ENCODE assay signal across 8 cellular contexts in genomic region chr7:66655113-66655806, GRCh38. TPM values are rescaled to one million over a fixed set of nuclear protein-coding genes. Genes with fewer than 3 reads are reported as not detected.
A peak's percentile ranks its signal among the peaks of the same experiment; 100 is the strongest.
DNase-seq lines count a peak whose midpoint lies in the region; ATAC-seq and TF ChIP-seq lines count a peak whose summit lies in the region.
"Not testable (repeated sequence)": the region's sequence is repeated elsewhere in the genome, so short reads cannot be mapped to it uniquely, and the experiment has no call there.

No MANE protein-coding gene starts in this region.

- peak overlapping the region; percentile 87 to 94; a peak in 3 of 4 replicates for H4K8ac ChIP-seq in IMR-90 (ENCODE audit: low read depth in 2 of 2, low read length in 2 of 2)

- peak overlapping the region; percentile 71 for H3K56ac ChIP-seq in IMR-90 (ENCODE audit: extremely low read depth, insufficient read depth, low read length)

- peak overlapping the region; percentile 97 for H3K27ac ChIP-seq in CD4-positive, CD25-positive, alpha-beta regulatory T cell (ENCODE audit: insufficient read depth, low read length, poor library complexity, severe bottlenecking)
- H3K27ac ChIP-seq in IMR-90 (ENCODE audit: insufficient read depth, low read length) = peak overlapping the region; percentile 72
- H3K27ac ChIP-seq in SK-N-SH (ENCODE audit: low read depth in 2 of 2, low read length in 1 of 2) = peak overlapping the region; percentile 93 to 98
- peak overlapping the region; percentile 98 to 99 for H3K27ac ChIP-seq in ascending aorta

- not testable (repeated sequence) for H3K9me3 ChIP-seq in CD4-positive, CD25-positive, alpha-beta regulatory T cell (ENCODE audit: control insufficient read depth in 2 of 2, low read length in 2 of 2); IMR-90 (ENCODE audit: control insufficient read depth, insufficient read depth, low read length); SK-N-SH; ascending aorta

- not testable (repeated sequence) for H3K9me3 Mint-ChIP-seq in CD4-positive, CD25-positive, alpha-beta regulatory T cell; mesothelial cell of epicardium; stimulated activated naive CD8-positive, alpha-beta T cell treated with anti-CD3 and anti-CD28 coated beads, Interleukin-15, Interleukin-2, amounts not matched to agents 100 ng/mL and 50 ng/mL, for 24 hours

- H3K4ac ChIP-seq in IMR-90 (ENCODE audit: low read depth, low read length) = peak overlapping the region; percentile 81

- peak overlapping the region; percentile 96 for H2BK5ac ChIP-seq in IMR-90 (ENCODE audit: low read depth, low read length, poor library complexity, severe bottlenecking)

- not testable (repeated sequence) for H2BK20ac ChIP-seq in IMR-90 (ENCODE audit: low read depth, low read length)

- peak overlapping the region; percentile 98 for H2AFZ ChIP-seq in IMR-90 (replicated peaks; ENCODE audit: low read length, poor library complexity)
- peak overlapping the region; percentile 85 for H2AFZ ChIP-seq in SK-N-SH (ENCODE audit: low read depth)

- peaks cover 75% of the 10 kb centered on the region for H3K79me2 ChIP-seq in SK-N-SH (ENCODE audit: insufficient read depth)

- not testable (repeated sequence) for H3K18ac ChIP-seq in IMR-90 (ENCODE audit: low read depth, low read length)

- H3K4me2 ChIP-seq in IMR-90 (ENCODE audit: low read depth, low read length) (peak overlapping the region; percentile 79), SK-N-SH (peak overlapping the region; percentile 100)

- not testable (repeated sequence) for H3K36me3 Mint-ChIP-seq in CD4-positive, CD25-positive, alpha-beta regulatory T cell; mesothelial cell of epicardium; stimulated activated naive CD8-positive, alpha-beta T cell treated with anti-CD3 and anti-CD28 coated beads, Interleukin-15, Interleukin-2, amounts not matched to agents 100 ng/mL and 50 ng/mL, for 24 hours (ENCODE audit: low read depth)

- intact Hi-C loops in IMR-90 (cut with micrococcal nuclease) = not testable (repeated sequence)
- intact Hi-C loops in ascending aorta (cut with DNase I) = loop anchor here (2.0 to 10.0 kb wide), 4 partner anchors 62 to 650 kb away; no protein-coding TSS in a partner anchor

- H3K4me3 ChIP-seq in CD4-positive, CD25-positive, alpha-beta regulatory T cell (ENCODE audit: low read depth, low read length) = peak overlapping the region; percentile 48
- H3K4me3 ChIP-seq in IMR-90 (ENCODE audit: insufficient read depth, low read depth, low read length) (peak overlapping the region; percentile 60), SK-N-SH (ENCODE audit: low read depth in 2 of 2, low read length in 1 of 2) (peak overlapping the region; percentile 67 to 99), ascending aorta (peak overlapping the region; percentile 87 to 97)

- H2AK9ac ChIP-seq in IMR-90 (replicated peaks; ENCODE audit: low read depth, low read length, poor library complexity) = peak overlapping the region; percentile 97

- not testable (repeated sequence) for TF ChIP-seq EP300 in SK-N-SH (IDR thresholded peaks at IDR 0.05; ENCODE audit: borderline replicate concordance in 1 of 2, low read depth in 1 of 2, low read length in 1 of 2)

- in situ Hi-C loops in IMR-90 (cut with MboI; ENCODE audit: low sequenced_read_pairs) = not testable (repeated sequence)

- POLR2A ChIA-PET in IMR-90 (lab: Charles Lee; ENCODE audit: unreplicated experiment) = interaction anchor here (0.6 kb wide), 1 partner anchor 50 kb away, joined by 11 read pairs; no protein-coding TSS in a partner anchor
- POLR2A ChIA-PET in SK-N-SH (lab: Yijun Ruan, JAX) = interaction anchor here (0.7 to 3.2 kb wide), 10 partner anchors 11 to 266 kb away, joined by 3 to 20 read pairs (median 4); partner anchors contain the start of genes KCTD7, RABGEF1 and TMEM248

- WGBS in IMR-90 (ENCODE audit: extremely low coverage in 2 of 2, insufficient read length in 1 of 2), 2 experiments = 2% methylated on average over 6 of the region's 28 CpGs; no CpG with 5 or more reads in 1 of the 2 experiments
- WGBS in SK-N-SH (ENCODE audit: low lambda C conversion rate) = 13% methylated on average over 26 of the region's 28 CpGs

- not testable (repeated sequence) for ATAC-seq in CD4-positive, CD25-positive, alpha-beta regulatory T cell (ENCODE audit: low read depth in 2 of 2)
- peak; percentile 15 for ATAC-seq in GM21529 (IDR thresholded peaks at IDR 0.05; ENCODE audit: unreplicated experiment)
- peak; percentile 40 for ATAC-seq in IMR-90 (ENCODE audit: low read depth)

- peaks cover 11 to 32% (median 21%) of the 10 kb centered on the region in 4 donors for H3K4me1 Mint-ChIP-seq in CD4-positive, CD25-positive, alpha-beta regulatory T cell
- H3K4me1 Mint-ChIP-seq in mesothelial cell of epicardium = not testable (repeated sequence)
- H3K4me1 Mint-ChIP-seq in stimulated activated naive CD8-positive, alpha-beta T cell treated with anti-CD3 and anti-CD28 coated beads, Interleukin-15, Interleukin-2, amounts not matched to agents 100 ng/mL and 50 ng/mL, for 24 hours (ENCODE audit: low read depth) = peaks cover 36% of the 10 kb centered on the region

- H3K79me1 ChIP-seq in IMR-90 (ENCODE audit: low read depth in 1 of 2, low read length in 2 of 2) = peaks cover 16 to 38% of the 10 kb centered on the region in 2 experiments

- H3K9ac ChIP-seq in IMR-90 (ENCODE audit: low read depth, low read length) = peak overlapping the region; percentile 59
- peak overlapping the region; percentile 90 for H3K9ac ChIP-seq in SK-N-SH

- TF ChIP-seq POLR2A in IMR-90 (IDR thresholded peaks at IDR 0.05; ENCODE audit: low read depth, low read length) = not testable (repeated sequence)

- TF ChIP-seq RAD21 in IMR-90 (IDR thresholded peaks at IDR 0.05; ENCODE audit: low read length) = not testable (repeated sequence)
- TF ChIP-seq RAD21 in SK-N-SH (IDR thresholded peaks at IDR 0.05; ENCODE audit: low read length) = 0 out of 2 replicates have a peak, but pooled peaks have one; percentile 15

- peak overlapping the region; percentile 55; the same call in 1 of the 2 replicates for H2BK120ac ChIP-seq in IMR-90 (ENCODE audit: low read depth, low read length)

- H4K91ac ChIP-seq in IMR-90 (ENCODE audit: insufficient read depth, low read depth, low read length) = peak overlapping the region; percentile 39; the same call in 1 of the 2 replicates

- not testable (repeated sequence) for DNase-seq in CD4-positive, CD25-positive, alpha-beta regulatory T cell; mesothelial cell of epicardium (ENCODE audit: low spot score in 2 of 2, unreplicated experiment in 2 of 2)
- DNase-seq in IMR-90 = peak; percentile 45
- peak; percentile 66 for DNase-seq in SK-N-SH
- peak in 1 of 2 donors; percentile 25 for DNase-seq in ascending aorta (ENCODE audit: low spot score in 2 of 2)
- DNase-seq in fibroblast of the conjunctiva (ENCODE audit: low read depth) = peak; percentile 20

- H3K4me3 Mint-ChIP-seq in CD4-positive, CD25-positive, alpha-beta regulatory T cell = peak overlapping the region; percentile 95 to 100 (median 98)
- H3K4me3 Mint-ChIP-seq in mesothelial cell of epicardium = peak overlapping the region; percentile 90
- H3K4me3 Mint-ChIP-seq in stimulated activated naive CD8-positive, alpha-beta T cell treated with anti-CD3 and anti-CD28 coated beads, Interleukin-15, Interleukin-2, amounts not matched to agents 100 ng/mL and 50 ng/mL, for 24 hours = peak overlapping the region; percentile 94

- not testable (repeated sequence) for H2BK15ac ChIP-seq in IMR-90 (ENCODE audit: low read depth, low read length)

- not testable (repeated sequence) for H4K20me1 ChIP-seq in IMR-90 (ENCODE audit: insufficient read depth, low read length); SK-N-SH (ENCODE audit: insufficient read depth)

- H3K27me3 ChIP-seq in CD4-positive, CD25-positive, alpha-beta regulatory T cell (ENCODE audit: control insufficient read depth, insufficient read depth, low read length); IMR-90 (ENCODE audit: control insufficient read depth, insufficient read depth, low read length); SK-N-SH (ENCODE audit: insufficient read depth); ascending aorta: not testable (repeated sequence)

- peaks cover 16% of the 10 kb centered on the region for H3K4me1 ChIP-seq in CD4-positive, CD25-positive, alpha-beta regulatory T cell (ENCODE audit: control insufficient read depth, insufficient read depth, low read length, poor library complexity, severe bottlenecking)
- not testable (repeated sequence) for H3K4me1 ChIP-seq in IMR-90 (ENCODE audit: control insufficient read depth, insufficient read depth, low read length)
- H3K4me1 ChIP-seq in SK-N-SH (ENCODE audit: control insufficient read depth in 1 of 2, insufficient read depth in 2 of 2, low read depth in 1 of 2, low read length in 1 of 2) (peaks cover 0 to 10% of the 10 kb centered on the region in 2 experiments; a peak in 2 of 4 replicates), ascending aorta (peaks cover 0 to 13% of the 10 kb centered on the region in 2 donors)

- H3F3A ChIP-seq in SK-N-SH (replicated peaks; ENCODE audit: insufficient read depth) = peaks cover 43% of the 10 kb centered on the region

- H3K23ac ChIP-seq in IMR-90 (ENCODE audit: low read depth, low read length) = peak overlapping the region; percentile 53; the same call in 1 of the 2 replicates

- CTCF ChIA-PET in IMR-90 (lab: Yijun Ruan, JAX) (interaction anchor here (1.0 kb wide), 1 partner anchor 98 kb away, joined by 4 read pairs; no protein-coding TSS in a partner anchor), SK-N-SH (lab: Yijun Ruan, JAX) (interaction anchor here (0.5 to 2.4 kb wide), 9 partner anchors 12 to 514 kb away, joined by 3 to 11 read pairs (median 4); no protein-coding TSS in a partner anchor)

- not testable (repeated sequence) for H3K9me1 ChIP-seq in IMR-90 (ENCODE audit: insufficient read depth, low read length)

- H3K27ac Mint-ChIP-seq in CD4-positive, CD25-positive, alpha-beta regulatory T cell = peak overlapping the region; percentile 43 to 99 (median 98)
- peak overlapping the region; percentile 99 for H3K27ac Mint-ChIP-seq in mesothelial cell of epicardium
- peak overlapping the region; percentile 97 for H3K27ac Mint-ChIP-seq in stimulated activated naive CD8-positive, alpha-beta T cell treated with anti-CD3 and anti-CD28 coated beads, Interleukin-15, Interleukin-2, amounts not matched to agents 100 ng/mL and 50 ng/mL, for 24 hours

- peak overlapping the region; percentile 54; the same call in 1 of the 2 replicates for H2AK5ac ChIP-seq in IMR-90 (ENCODE audit: low read depth, low read length)

- H3K36me3 ChIP-seq in CD4-positive, CD25-positive, alpha-beta regulatory T cell (ENCODE audit: control insufficient read depth, insufficient read depth, low read length); IMR-90 (ENCODE audit: control insufficient read depth, insufficient read depth, low read length); SK-N-SH (replicated peaks in 1 of 2; ENCODE audit: control insufficient read depth in 1 of 2, insufficient read depth in 2 of 2, low read length in 1 of 2); ascending aorta: not testable (repeated sequence)

- not testable (repeated sequence) for BruUV-seq in IMR-90 (replicated peaks; lab: Mats Ljungman, UMichigan)

- peak overlapping the region; percentile 91 for H3K14ac ChIP-seq in IMR-90 (replicated peaks; ENCODE audit: low read depth, low read length)

- H3K9me2 ChIP-seq in SK-N-SH = not testable (repeated sequence)

- dilution Hi-C loops in IMR-90 (cut with HindIII; ENCODE audit: low sequenced_read_pairs, unreplicated experiment) = not testable (repeated sequence)

- H3K27me3 Mint-ChIP-seq in CD4-positive, CD25-positive, alpha-beta regulatory T cell; mesothelial cell of epicardium (ENCODE audit: low read depth); stimulated activated naive CD8-positive, alpha-beta T cell treated with anti-CD3 and anti-CD28 coated beads, Interleukin-15, Interleukin-2, amounts not matched to agents 100 ng/mL and 50 ng/mL, for 24 hours: not testable (repeated sequence)

- TF ChIP-seq CTCF in IMR-90 (conservative IDR thresholded peaks at IDR 0.05; ENCODE audit: low read depth, low read length); mesothelial cell of epicardium (IDR thresholded peaks at IDR 0.05; ENCODE audit: unreplicated experiment): not testable (repeated sequence)
- TF ChIP-seq CTCF in SK-N-SH (IDR thresholded peaks at IDR 0.05) = peak; percentile 31
- TF ChIP-seq CTCF in ascending aorta (IDR thresholded peaks at IDR 0.05) = peak in 1 of 3 experiments; percentile 24

- not testable (repeated sequence) for H4K5ac ChIP-seq in IMR-90 (ENCODE audit: low read depth, low read length)

RNA-seq across cellular contexts. Expression of gene KCTD7, which starts 26.6 kb away (rescaled TPM):
- total RNA-seq in CD4-positive, CD25-positive, alpha-beta regulatory T cell = 36.0 TPM
- 10 to 100 TPM; 13.9 to 17.5 (median 16.4) TPM for polyA plus RNA-seq in CD4-positive, CD25-positive, alpha-beta regulatory T cell
- total RNA-seq in IMR-90 (2012; rRNA removed) = 6.1 TPM in 2 replicates
- polyA plus RNA-seq in IMR-90 (2012; rRNA removed) = 11.3 and 12.8 TPM in 2 replicates
- polyA plus RNA-seq in IMR-90 (2012; cell fraction: cytosol; rRNA removed) = 8.9 and 12.4 TPM in 2 replicates
- polyA plus RNA-seq in IMR-90 (2012; cell fraction: nucleus; rRNA removed; ENCODE audit: low replicate concordance) = 40.0 and 52.6 TPM in 2 replicates
- 19.5 and 27.4 TPM in 2 replicates for polyA plus RNA-seq in SK-N-SH (2012; rRNA removed)
- 9.2 and 11.0 TPM in 2 replicates for polyA plus RNA-seq in SK-N-SH (2012; cell fraction: cytosol; rRNA removed)
- 71.9 and 88.4 TPM in 2 replicates for polyA plus RNA-seq in SK-N-SH (2012; cell fraction: nucleus; rRNA removed)
- total RNA-seq in ascending aorta = 12.5 TPM
- 14.3 to 15.9 TPM (median 15.2 TPM) in 3 replicates for total RNA-seq in mesothelial cell of epicardium
